1 cellular context compared by ENCODE assay signal in genomic region chr17:31437720-31438400, GRCh38.
TF ChIP-seq lines count a peak whose summit lies in the region.

No MANE protein-coding gene starts in this region.

TF ChIP-seq in A549, 52 proteins besides CTCF, POLR2A, EP300 and RAD21 (continued from another document):
- no peak for TF ChIP-seq HMGXB4 (CRISPR knock-in tag; IDR thresholded peaks at IDR 0.05; ENCODE audit: borderline replicate concordance)
- no peak for TF ChIP-seq TP53 (CRISPR knock-in tag; IDR thresholded peaks at IDR 0.05)
- no peak for TF ChIP-seq CHD2 (IDR thresholded peaks at IDR 0.05; ENCODE audit: low read length, partially characterized antibody)
- TF ChIP-seq RCOR1 (IDR thresholded peaks at IDR 0.05; ENCODE audit: low read depth, low read length): no peak
- no peak for TF ChIP-seq CHD4 (IDR thresholded peaks at IDR 0.05; ENCODE audit: borderline replicate concordance)
- no peak for TF ChIP-seq RNF2 (IDR thresholded peaks at IDR 0.05; ENCODE audit: borderline replicate concordance, low read depth)
- no peak for TF ChIP-seq NR3C1 (IDR thresholded peaks at IDR 0.05)
- no peak for TF ChIP-seq HOXA7 (CRISPR knock-in tag; IDR thresholded peaks at IDR 0.05)
- no peak for TF ChIP-seq ZSCAN20 (CRISPR knock-in tag; IDR thresholded peaks at IDR 0.05)
